Comparison of ENCODE assay signal across 11 cellular contexts in genomic region chr14:77318756-77319155, GRCh38. TPM values are rescaled to one million over a fixed set of nuclear protein-coding genes. Genes with fewer than 3 reads are reported as not detected.
DNase-seq lines count a peak whose midpoint lies in the region; ATAC-seq and TF ChIP-seq lines count a peak whose summit lies in the region.
"Not testable (repeated sequence)": the region's sequence is repeated elsewhere in the genome, so short reads cannot be mapped to it uniquely, and the experiment has no call there.
"Had no signal": no experiment of that assay in that cellular context is flagged by ENCODE, and none has a peak within 500 bp of the region (broad histone marks: within the 10 kb centered on the region; RNA-seq: fewer than 3 reads in every experiment).

No MANE protein-coding gene starts in this region.

- H3K27ac Mint-ChIP-seq in WTC11 (peak overlapping the region; percentile 83), nephron progenitor cell (peak overlapping the region; percentile 92)

- H3K4me3 Mint-ChIP-seq in WTC11, result 0 out of 2 replicates have a peak overlapping the region, but pooled peaks have one; percentile 82
- H3K4me3 Mint-ChIP-seq in nephron progenitor cell, result peak overlapping the region; percentile 83

- dilution Hi-C loops in mammary epithelial cell (cut with HindIII; ENCODE audit: low sequenced_read_pairs), result not testable (repeated sequence)

- H3K4me1 Mint-ChIP-seq in WTC11, result peaks cover 50% of the 10 kb centered on the region
- H3K4me1 Mint-ChIP-seq in nephron progenitor cell, result peaks cover 71% of the 10 kb centered on the region

- H3K4me2 ChIP-seq in DND-41 (ENCODE audit: insufficient read depth, low read length), result peak overlapping the region; percentile 84; the same call in 1 of the 2 replicates
- peak overlapping the region; percentile 82 for H3K4me2 ChIP-seq in mammary epithelial cell (ENCODE audit: insufficient read depth, low read depth, low read length)

- BruUV-seq in mammary epithelial cell (replicated peaks; lab: Mats Ljungman, UMichigan), result not testable (repeated sequence)

- in situ Hi-C loops in mammary epithelial cell (cut with MboI; ENCODE audit: low sequenced_read_pairs in 2 of 2), result loop anchor here in 1 of 2 donors (10.0 kb wide), 1 partner anchor 164 kb away; no protein-coding TSS in a partner anchor

- TF ChIP-seq CTCF in DND-41 (IDR thresholded peaks at IDR 0.05; ENCODE audit: borderline replicate concordance, extremely low read depth, low read length, poor library complexity, severe bottlenecking); WTC11 (IDR thresholded peaks at IDR 0.05); mammary epithelial cell (conservative IDR thresholded peaks at IDR 0.05 in 1 of 2, IDR thresholded peaks at IDR 0.05 in 1 of 2; ENCODE audit: extremely low read depth in 1 of 2, insufficient read depth in 1 of 2, low read depth in 1 of 2, low read length in 2 of 2); nephron progenitor cell (IDR thresholded peaks at IDR 0.05): not testable (repeated sequence)

- not testable (repeated sequence) for H3K27me3 ChIP-seq in DND-41 (ENCODE audit: insufficient read depth, low read length, poor library complexity); mammary epithelial cell (ENCODE audit: insufficient read depth, low read length); layer of hippocampus (ENCODE audit: control insufficient read depth, insufficient read depth, low read length)

- H3K4me1 ChIP-seq in DND-41 (ENCODE audit: insufficient read depth, low read length), result peaks cover 25% of the 10 kb centered on the region
- peaks cover 54% of the 10 kb centered on the region for H3K4me1 ChIP-seq in mammary epithelial cell (ENCODE audit: insufficient read depth, low read length)

- H3K9me3 Mint-ChIP-seq in WTC11, nephron progenitor cell: not testable (repeated sequence)

- 100% methylated on average over 1 of the region's 11 CpGs for WGBS in mammary epithelial cell (ENCODE audit: low coverage, missing lambda C conversion rate)

- CTCF ChIA-PET in WTC11 (lab: Charles Lee), result interaction anchor here (1.3 kb wide), 1 partner anchor 17 kb away, joined by 6 read pairs; no protein-coding TSS in a partner anchor
- CTCF ChIA-PET in mammary epithelial cell (lab: Charles Lee; ENCODE audit: low non-redundant PET), result not testable (repeated sequence)

- H3K36me3 Mint-ChIP-seq in WTC11; nephron progenitor cell (ENCODE audit: low read depth): not testable (repeated sequence)

- H3K27me3 Mint-ChIP-seq in WTC11 (ENCODE audit: low read depth); nephron progenitor cell (ENCODE audit: low read depth, poor library complexity): not testable (repeated sequence)

- not testable (repeated sequence) for H3K36me3 ChIP-seq in DND-41 (ENCODE audit: insufficient read depth, low read length); mammary epithelial cell (ENCODE audit: insufficient read depth, low read length)

- not testable (repeated sequence) for H2AFZ ChIP-seq in DND-41 (ENCODE audit: low read depth, low read length); mammary epithelial cell (ENCODE audit: low read depth, low read length)

- H3K79me2 ChIP-seq in DND-41 (ENCODE audit: insufficient read depth, low read length) (peaks cover 27% of the 10 kb centered on the region), mammary epithelial cell (ENCODE audit: insufficient read depth, low read length) (peaks cover 75% of the 10 kb centered on the region)

- DNase-seq in DND-41; WTC11 (ENCODE audit: low spot score); mammary epithelial cell; nephron progenitor cell: not testable (repeated sequence)

- H4K20me1 ChIP-seq in DND-41 (ENCODE audit: insufficient read depth, low read length), result peaks cover 11% of the 10 kb centered on the region; the same call in 1 of the 2 replicates
- not testable (repeated sequence) for H4K20me1 ChIP-seq in mammary epithelial cell (ENCODE audit: insufficient read depth, low read length)

- POLR2A ChIA-PET in WTC11 (lab: Charles Lee), result not testable (repeated sequence)

- not testable (repeated sequence) for H3K27ac ChIP-seq in DND-41 (ENCODE audit: low read length); mammary epithelial cell (ENCODE audit: insufficient read depth, low read depth, low read length)
- H3K27ac ChIP-seq in layer of hippocampus (ENCODE audit: low read depth, low read length) (peak overlapping the region; percentile 96), temporal lobe (ENCODE audit: low read depth, low read length) (peak overlapping the region; percentile 96)

- H3K9ac ChIP-seq in DND-41 (ENCODE audit: low read depth, low read length); mammary epithelial cell (ENCODE audit: insufficient read depth, low read length): not testable (repeated sequence)

- intact Hi-C loops in mammary epithelial cell (cut with micrococcal nuclease), result loop anchor here (5.0 kb wide), 3 partner anchors 106 to 441 kb away; no protein-coding TSS in a partner anchor

- H3K9me3 ChIP-seq in DND-41 (ENCODE audit: insufficient read depth, low read length, severe bottlenecking); mammary epithelial cell (replicated peaks; ENCODE audit: insufficient read depth, low read length): not testable (repeated sequence)

- ATAC-seq in DND-41 (ENCODE audit: insufficient read depth, low read depth); WTC11: not testable (repeated sequence)

- not testable (repeated sequence) for H3K4me3 ChIP-seq in DND-41 (ENCODE audit: low read depth in 1 of 2, low read length in 2 of 2); mammary epithelial cell (replicated peaks in 1 of 3; ENCODE audit: insufficient read depth in 1 of 3, low read depth in 2 of 3, low read length in 3 of 3)

RNA-seq across cellular contexts. Expression of gene POMT2, which starts 1.9 kb away (rescaled TPM):
- total RNA-seq in WTC11 (2021) (31.3 to 38.7 TPM (median 35.2 TPM) in 3 replicates), mammary epithelial cell (10 to 100 TPM; 17.0 to 38.4 TPM), temporal lobe (13.8 TPM)
- 16.7 TPM for polyA plus RNA-seq in mammary epithelial cell
- polyA minus RNA-seq in mammary epithelial cell, result 37.1 TPM

RNA-seq across cellular contexts. Expression of gene GSTZ1, which starts 2.1 kb away (rescaled TPM):
- total RNA-seq in WTC11 (2021) (35.6 to 40.2 TPM (median 38.2 TPM) in 3 replicates), mammary epithelial cell (10 to 100 TPM; 28.1 to 33.0 TPM), temporal lobe (1.7 TPM)
- polyA plus RNA-seq in mammary epithelial cell, result 27.9 TPM
- polyA minus RNA-seq in mammary epithelial cell, result 14.1 TPM

RNA-seq across cellular contexts. Expression of gene NGB, which starts 47.8 kb away (rescaled TPM):
- total RNA-seq in WTC11 (2021) (0.14 to 0.46 TPM (median 0.33 TPM) in 3 replicates), mammary epithelial cell (under 1 TPM in 1 of 2 donors, not detected in 1; 0.33 TPM), temporal lobe (4.9 TPM)
- polyA plus RNA-seq in mammary epithelial cell, result 0.16 TPM
- polyA minus RNA-seq in mammary epithelial cell, result not detected
- total RNA-seq: CD8-positive, alpha-beta T cell; G401; HFFc6; OCI-LY7; SJCRH30 had no signal

RNA-seq across cellular contexts. Expression of gene TMED8, which starts 58.1 kb away (rescaled TPM):
- total RNA-seq in WTC11 (2021), result 12.8 to 14.2 TPM (median 13.4 TPM) in 3 replicates
- 10 to 100 TPM; 11.2 to 16.0 TPM for total RNA-seq in mammary epithelial cell
- polyA plus RNA-seq in mammary epithelial cell, result 6.0 TPM
- 14.0 TPM for polyA minus RNA-seq in mammary epithelial cell
- total RNA-seq in temporal lobe, result 20.9 TPM

RNA-seq across cellular contexts. Expression of gene SAMD15, which starts 58.4 kb away (rescaled TPM):
- total RNA-seq in WTC11 (2021) (0.27 to 0.42 TPM (median 0.30 TPM) in 3 replicates), mammary epithelial cell (1 to 10 TPM; 1.2 to 2.5 TPM), temporal lobe (5.2 TPM)
- polyA plus RNA-seq in mammary epithelial cell, result 0.37 TPM
- polyA minus RNA-seq in mammary epithelial cell, result not detected

Comparison
In these comparisons a context has a peak if more than half of its experiments do, and no peak if none do; other contexts are left out.
1. RNA of gene GSTZ1, which starts 2.1 kb away (total RNA-seq): 35.6 to 40.2 TPM in WTC11 and 28.1 to 33.0 TPM in mammary epithelial cell; 1.7 TPM in temporal lobe (single experiment); every median in the first group is over 10 times any median in the second.